In genomic region chr4:2333356-2333841, GRCh38 we compare ENCODE assay signal across 1 cellular context.
TF ChIP-seq lines count a peak whose summit lies in the region.

No MANE protein-coding gene starts in this region.

TF ChIP-seq in GM23338, 12 proteins besides CTCF, POLR2A, EP300 and RAD21 (continued from another document):
- TF ChIP-seq ETS1 (IDR thresholded peaks at IDR 0.05) (no peak), EZH2 (IDR thresholded peaks at IDR 0.05; ENCODE audit: low read depth, unreplicated experiment) (no peak)
